10 cellular contexts compared by ENCODE assay signal in genomic region chr11:96185220-96185768, GRCh38.
A peak's percentile ranks its signal among the peaks of the same experiment; 100 is the strongest.
DNase-seq lines count a peak whose midpoint lies in the region; ATAC-seq, FAIRE-seq and TF ChIP-seq lines count a peak whose summit lies in the region.
"Had no signal": no experiment of that assay in that cellular context is flagged by ENCODE, and none has a peak within 500 bp of the region (broad histone marks: within the 10 kb centered on the region; RNA-seq: fewer than 3 reads in every experiment).

No MANE protein-coding gene starts in this region.

- H3K4me1 Mint-ChIP-seq in IgD-negative memory B cell: peaks cover 33 to 49% (median 41%) of the 10 kb centered on the region in 3 donors

- ATAC-seq in HG02840 (IDR thresholded peaks at IDR 0.05; ENCODE audit: low FRiP score, unreplicated experiment): peak; percentile 77

- H3K4me3 ChIP-seq in GM06990 (replicated peaks; ENCODE audit: low read depth, low read length): no peak overlapping the region
- H3K4me3 ChIP-seq: SJCRH30 had no signal

- peak overlapping the region; percentile 28 to 64 (median 61) for H3K27ac Mint-ChIP-seq in IgD-negative memory B cell

- TF ChIP-seq CTCF in GM06990 (IDR thresholded peaks at IDR 0.05; ENCODE audit: insufficient read depth, low read length, poor library complexity, severe bottlenecking): no peak

- H3K9me3 Mint-ChIP-seq in IgD-negative memory B cell: no peaks in the 10 kb centered on the region
- H3K9me3 Mint-ChIP-seq: neural crest cell had no signal

- FAIRE-seq in GM19239 (lab: Jason Lieb, UNC): peak; percentile 90

- H3K27me3 ChIP-seq in GM06990 (replicated peaks; ENCODE audit: control insufficient read depth, insufficient read depth, low read length): no peaks in the 10 kb centered on the region
- H3K27me3 ChIP-seq: SJCRH30 had no signal

- DNase-seq in GM06990 (ENCODE audit: extremely low read depth, insufficient read length) (peak; percentile 64), GM19239 (ENCODE audit: insufficient read length, low spot score) (no peak), inferior parietal cortex (ENCODE audit: extremely low spot score) (no peak), NCI-H226 (no peak), NCI-H187 (lab: John Stamatoyannopoulos, UW) (no peak), CD1c-positive myeloid dendritic cell (ENCODE audit: extremely low spot score) (no peak)
- DNase-seq: SJCRH30 had no signal

- peak overlapping the region; percentile 8 to 88 (median 24) for H3K4me3 Mint-ChIP-seq in IgD-negative memory B cell
- H3K4me3 Mint-ChIP-seq: neural crest cell had no signal

- peaks cover 2% of the 10 kb centered on the region for H3K27me3 Mint-ChIP-seq in IgD-negative memory B cell

- peaks cover 5% of the 10 kb centered on the region for H3K36me3 Mint-ChIP-seq in IgD-negative memory B cell

- H3K36me3 ChIP-seq in GM06990 (ENCODE audit: control insufficient read depth, insufficient read depth, low read length): no peaks in the 10 kb centered on the region
- H3K36me3 ChIP-seq: SJCRH30 had no signal
